ENCODE assay signal across 7 cellular contexts in the genomic region with DNA sequence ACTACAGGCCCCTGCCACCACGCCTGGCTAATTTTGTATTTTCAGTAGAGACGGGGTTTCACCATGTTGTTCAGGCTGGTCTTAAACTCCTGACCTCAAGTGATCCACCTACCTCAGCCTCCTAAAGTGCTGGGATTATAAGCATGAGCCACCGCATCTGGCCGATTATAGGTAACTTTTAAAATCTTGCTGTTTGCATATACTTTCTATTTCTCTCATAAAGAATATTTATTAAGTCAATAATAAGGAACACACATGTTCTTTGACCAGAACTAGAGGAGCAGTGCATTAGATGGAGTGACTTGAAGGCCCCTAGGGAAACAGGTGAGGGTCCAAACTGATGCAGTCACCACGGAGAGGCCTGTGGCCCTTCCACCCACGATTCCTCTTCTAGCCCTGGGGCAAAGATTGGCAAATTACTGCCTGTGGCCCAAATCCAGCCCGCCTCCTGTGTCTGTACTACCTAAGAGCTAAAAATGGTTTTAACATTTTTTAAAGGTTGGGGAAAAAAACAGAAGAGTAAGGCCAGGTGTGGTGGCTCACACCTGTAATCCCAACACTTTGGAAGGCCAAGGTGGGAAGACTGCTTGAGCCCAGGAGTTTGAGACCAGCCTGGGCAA. TPM values are rescaled to one million over a fixed set of nuclear protein-coding genes. Genes with fewer than 3 reads are reported as not detected.
DNase-seq lines count a peak whose midpoint lies in the region; ATAC-seq and TF ChIP-seq lines count a peak whose summit lies in the region.
"Not testable (repeated sequence)": the region's sequence is repeated elsewhere in the genome, so short reads cannot be mapped to it uniquely, and the experiment has no call there.

No MANE protein-coding gene starts in this region.

- peaks cover 81% of the 10 kb centered on the region for H3K4me1 Mint-ChIP-seq in CD14-positive monocyte

- not testable (repeated sequence) for H3K27me3 Mint-ChIP-seq in CD14-positive monocyte (ENCODE audit: low read depth in 3 of 3)

- H3K4me3 Mint-ChIP-seq in CD14-positive monocyte, result not testable (repeated sequence)

- TF ChIP-seq POLR2A in prostate gland (IDR thresholded peaks at IDR 0.05), result not testable (repeated sequence)

- not testable (repeated sequence) for TF ChIP-seq CTCF in CD14-positive monocyte (IDR thresholded peaks at IDR 0.05); VCaP (conservative IDR thresholded peaks at IDR 0.05); liver (IDR thresholded peaks at IDR 0.05; ENCODE audit: low read depth, low read length, missing input control); neutrophil (IDR thresholded peaks at IDR 0.05); prostate gland (IDR thresholded peaks at IDR 0.05); upper lobe of right lung (IDR thresholded peaks at IDR 0.05)

- 67% methylated on average over 7 of the region's 7 CpGs for WGBS in liver
- WGBS in prostate gland, result 60% methylated on average over 7 of the region's 7 CpGs

- intact Hi-C loops in CD14-positive monocyte (cut with micrococcal nuclease); upper lobe of right lung (cut with DNase I): not testable (repeated sequence)
- intact Hi-C loops in prostate gland (cut with DNase I), result loop anchor here (10.0 kb wide), 1 partner anchor 351 kb away; no protein-coding TSS in a partner anchor

- H3K36me3 ChIP-seq in adipocyte (ENCODE audit: control insufficient read depth, insufficient read depth, low read length, severe bottlenecking); liver (ENCODE audit: control insufficient read depth in 4 of 4, insufficient read depth in 3 of 4, low read depth in 1 of 4, low read length in 3 of 4); neutrophil; prostate gland; upper lobe of right lung: not testable (repeated sequence)

- not testable (repeated sequence) for ATAC-seq in upper lobe of right lung

- TF ChIP-seq RAD21 in liver (IDR thresholded peaks at IDR 0.05), result not testable (repeated sequence)

- peaks cover 42% of the 10 kb centered on the region for H3K4me1 ChIP-seq in adipocyte (ENCODE audit: control insufficient read depth, insufficient read depth, low read length)
- H3K4me1 ChIP-seq in liver (ENCODE audit: control insufficient read depth in 4 of 4, insufficient read depth in 4 of 4, low read length in 3 of 4), result peaks cover 20 to 65% (median 48%) of the 10 kb centered on the region in 4 donors
- peaks cover 62 to 73% of the 10 kb centered on the region in 2 experiments for H3K4me1 ChIP-seq in neutrophil (ENCODE audit: control insufficient read depth in 1 of 2, insufficient read depth in 1 of 2, low read depth in 1 of 2, low read length in 1 of 2)
- peaks cover 21% of the 10 kb centered on the region for H3K4me1 ChIP-seq in prostate gland (replicated peaks)
- H3K4me1 ChIP-seq in upper lobe of right lung, result peaks cover 38% of the 10 kb centered on the region

- peak overlapping the region; percentile 9 for H3K9ac ChIP-seq in adipocyte (ENCODE audit: low read length)
- H3K9ac ChIP-seq in liver (ENCODE audit: low read depth in 1 of 2, low read length in 2 of 2), result not testable (repeated sequence)

- not testable (repeated sequence) for H3K9me3 Mint-ChIP-seq in CD14-positive monocyte

- H3K27ac ChIP-seq in VCaP, result peak overlapping the region; percentile 76
- H3K27ac ChIP-seq in liver (ENCODE audit: low read depth in 1 of 2, low read length in 2 of 2), result peak overlapping the region; percentile 57 to 61
- peak overlapping the region; percentile 78 for H3K27ac ChIP-seq in neutrophil
- peak overlapping the region; percentile 71 to 88 for H3K27ac ChIP-seq in prostate gland
- peak overlapping the region; percentile 26 for H3K27ac ChIP-seq in upper lobe of right lung

- peak; percentile 9 for DNase-seq in CD14-positive monocyte (ENCODE audit: low spot score)
- DNase-seq in adipocyte (ENCODE audit: low read depth); prostate gland (ENCODE audit: low spot score); upper lobe of right lung: not testable (repeated sequence)

- H3K4me3 ChIP-seq in adipocyte (ENCODE audit: low read length); liver (ENCODE audit: low read depth in 1 of 3, low read length in 3 of 3); prostate gland; upper lobe of right lung: not testable (repeated sequence)
- peak overlapping the region; percentile 31 to 53 for H3K4me3 ChIP-seq in neutrophil (ENCODE audit: low read depth in 1 of 2, low read length in 1 of 2)

- not testable (repeated sequence) for H3K9me3 ChIP-seq in adipocyte (ENCODE audit: control insufficient read depth, low read length); liver (ENCODE audit: control insufficient read depth in 4 of 4, low read length in 3 of 4); neutrophil; prostate gland; upper lobe of right lung

- H3K36me3 Mint-ChIP-seq in CD14-positive monocyte, result not testable (repeated sequence)

- not testable (repeated sequence) for H3K27me3 ChIP-seq in adipocyte (replicated peaks; ENCODE audit: control insufficient read depth, insufficient read depth, low read length); liver (ENCODE audit: control insufficient read depth in 4 of 4, insufficient read depth in 4 of 4, low read length in 3 of 4); neutrophil; prostate gland (replicated peaks; ENCODE audit: insufficient read depth); upper lobe of right lung

- H3K27ac Mint-ChIP-seq in CD14-positive monocyte, result peak overlapping the region; percentile 73 to 92 (median 88)

RNA-seq across cellular contexts. Expression of a gene that starts 19.7 kb away (rescaled TPM):
- polyA plus RNA-seq in CD14-positive monocyte, result 1 to 10 TPM; 1.9 to 3.9 TPM
- 1 to 10 TPM; 1.3 to 1.5 TPM for total RNA-seq in liver
- 1 to 10 TPM; 1.2 to 3.4 TPM for polyA plus RNA-seq in liver
- total RNA-seq in prostate gland, result 10 to 100 TPM in 1 of 2 donors, 1 to 10 TPM in 1; 9.2 to 15.2 TPM
- 8.7 TPM for total RNA-seq in upper lobe of right lung

RNA-seq across cellular contexts. Expression of a gene that starts 40.6 kb away (rescaled TPM):
- polyA plus RNA-seq in CD14-positive monocyte (100 to 1,000 TPM; 146 to 164 TPM), liver (10 to 100 TPM; 33.8 to 48.0 TPM)
- total RNA-seq in liver (10 to 100 TPM; 30.9 to 87.9 TPM), prostate gland (100 to 1,000 TPM; 166 to 239 TPM), upper lobe of right lung (74.7 TPM)

Comparison
In these comparisons a context has a peak if more than half of its experiments do, and no peak if none do; other contexts are left out.
1. H3K27ac ChIP-seq: peak in every context shown above with its lines; median percentile 80 in prostate gland; 78 in neutrophil; 76 in VCaP; 59 in liver; 26 in upper lobe of right lung.